Comparison of ENCODE assay signal across 11 cellular contexts in the genomic region with DNA sequence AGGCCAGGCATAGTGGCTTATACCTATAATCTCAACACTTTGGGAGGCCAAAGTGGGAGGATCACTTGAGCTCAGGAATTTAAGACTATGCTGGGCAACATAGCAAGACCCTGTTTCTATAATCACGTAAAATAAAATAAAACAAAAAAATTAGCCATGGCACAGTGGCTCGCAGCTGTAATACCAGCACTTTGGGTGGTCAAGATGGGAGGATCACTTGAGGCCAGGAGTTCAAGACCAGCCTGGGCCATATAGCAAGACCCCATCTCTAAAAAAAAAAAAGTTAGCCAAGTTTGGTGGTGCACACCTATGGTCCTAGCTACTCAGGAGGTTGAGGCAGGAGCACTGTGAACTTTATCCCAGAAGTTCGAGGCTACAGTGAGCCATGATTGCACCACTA.
"Had no signal": no experiment of that assay in that cellular context is flagged by ENCODE, and none has a peak within 500 bp of the region (broad histone marks: within the 10 kb centered on the region; RNA-seq: fewer than 3 reads in every experiment).

No MANE protein-coding gene starts in this region.

- ATAC-seq: GM23338, HCT116 had no signal

- H3K4me1 ChIP-seq: HAP-1 had no signal

- DNase-seq: GM23248, GOT3, H7, H9, HCEC 1CT, HFFc6 had no signal

- H2AFZ ChIP-seq: GM23248, GM23338 had no signal

- H3K9me3 ChIP-seq: HAP-1 had no signal

- H3K4me2 ChIP-seq: GM23338 had no signal

- H3K27ac ChIP-seq: GM23248 had no signal

- H3K9ac ChIP-seq: GM23248 had no signal

- H3K9me3 Mint-ChIP-seq: GM23338, H9, HFFc6 had no signal

- H3K4me3 ChIP-seq: GM23248, GM23338, HAP-1 had no signal

- H3K4me3 Mint-ChIP-seq: GM23338, H9, HFFc6 had no signal

- FAIRE-seq: H1, H54 had no signal

- H3K27ac Mint-ChIP-seq: GM23338, H9, HFFc6 had no signal

- H3K4me1 Mint-ChIP-seq: GM23338, H9 had no signal
